14 cellular contexts compared by ENCODE assay signal in the genomic region with DNA sequence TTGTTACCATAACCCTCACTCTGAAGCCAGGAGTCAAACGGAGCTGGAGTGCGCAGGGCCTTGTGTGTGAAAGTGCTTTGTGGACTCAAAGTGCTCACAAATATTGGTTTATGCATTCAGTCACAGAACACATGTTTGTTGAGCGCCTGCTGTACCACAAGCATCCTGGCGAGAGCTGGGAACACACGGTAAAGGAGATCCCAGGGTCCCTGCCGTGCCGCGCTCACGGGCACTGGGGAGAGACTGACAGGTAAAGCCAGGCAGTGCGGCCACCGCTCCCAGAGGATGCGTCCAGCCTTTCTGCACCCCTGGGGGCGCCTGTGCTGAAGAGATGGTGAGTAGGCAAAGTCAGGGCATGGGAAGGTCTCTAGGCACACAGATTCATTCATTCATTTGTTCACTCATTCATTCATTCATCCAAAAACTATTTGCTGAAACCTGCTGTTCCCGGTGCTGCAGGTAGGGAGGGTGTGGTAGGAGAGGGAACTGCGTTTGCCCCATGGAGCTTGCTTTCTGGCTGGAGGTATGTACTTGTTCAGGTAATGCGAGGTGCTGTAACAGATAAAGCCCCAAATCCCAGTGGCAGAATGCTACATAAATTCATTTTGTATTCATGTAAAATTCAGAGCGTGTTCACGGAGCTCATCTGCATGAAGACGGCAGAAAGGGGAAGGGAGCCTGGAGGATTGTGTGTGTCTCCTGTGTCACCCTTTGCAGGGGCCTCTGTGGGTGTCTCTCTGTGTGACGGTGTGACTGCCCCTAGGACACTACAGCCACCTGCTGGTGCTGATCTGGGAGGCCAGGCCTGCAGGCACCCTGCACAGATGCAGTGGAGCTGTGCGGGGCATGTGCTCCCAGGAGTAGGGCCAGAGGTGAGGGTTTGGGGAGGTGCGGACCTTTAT.
A peak's percentile ranks its signal among the peaks of the same experiment; 100 is the strongest.
DNase-seq lines count a peak whose midpoint lies in the region; FAIRE-seq and TF ChIP-seq lines count a peak whose summit lies in the region.
"Had no signal": no experiment of that assay in that cellular context is flagged by ENCODE, and none has a peak within 500 bp of the region (broad histone marks: within the 10 kb centered on the region; RNA-seq: fewer than 3 reads in every experiment).

No MANE protein-coding gene starts in this region.

- H4K20me1 ChIP-seq in GM23248 (ENCODE audit: insufficient read depth) = no peaks in the 10 kb centered on the region

- intact Hi-C loops in prostate gland (cut with DNase I) = no loop called here

- no peaks in the 10 kb centered on the region for H3K9me2 ChIP-seq in GM23248 (ENCODE audit: insufficient read depth)

- H3K4me1 ChIP-seq in small intestine (ENCODE audit: control insufficient read depth in 2 of 2, insufficient read depth in 1 of 2, low read depth in 1 of 2, low read length in 1 of 2) = peaks cover 0 to 6% of the 10 kb centered on the region in 2 donors
- no peaks in the 10 kb centered on the region for H3K4me1 ChIP-seq in prostate gland (replicated peaks)
- H3K4me1 ChIP-seq in GM23248 (ENCODE audit: insufficient read depth) = no peaks in the 10 kb centered on the region

- peak; percentile 24 for DNase-seq in activated CD8-positive, alpha-beta memory T cell treated with anti-CD3 and anti-CD28 coated beads for 24 hours
- DNase-seq in activated CD8-positive, alpha-beta memory T cell treated with anti-CD3 and anti-CD28 coated beads, Interleukin-2, amount 50 U/mL, for 4 hours = no peak
- DNase-seq in LNCaP clone FGC (ENCODE audit: low read depth) (no peak), small intestine (peak; percentile 29), prostate gland (ENCODE audit: low spot score) (no peak), GM23248 (no peak), SW 1271 (lab: John Stamatoyannopoulos, UW) (no peak)
- DNase-seq: central memory CD4-positive, alpha-beta T cell; NCI-H146 had no signal

- no peaks in the 10 kb centered on the region for H3K79me2 ChIP-seq in GM23248 (ENCODE audit: insufficient read depth)

- in situ Hi-C loops in GM23248 (cut with MboI) = no loop called here

- H3F3A ChIP-seq in GM23248 (ENCODE audit: insufficient read depth) = no peaks in the 10 kb centered on the region

- TF ChIP-seq CTCF in LNCaP clone FGC (IDR thresholded peaks at IDR 0.05; ENCODE audit: control insufficient read depth, extremely low read depth, insufficient read depth) = peak; percentile 61
- peak in 1 of 2 experiments; percentile 17 for TF ChIP-seq CTCF in brain (conservative IDR thresholded peaks at IDR 0.05)
- peak in 2 of 4 experiments; percentile 21 to 24 for TF ChIP-seq CTCF in prostate gland (IDR thresholded peaks at IDR 0.05)

- no peak overlapping the region for H3K4me3 ChIP-seq in LNCaP clone FGC (ENCODE audit: low read depth, low read length)
- no peak overlapping the region for H3K4me3 ChIP-seq in small intestine (ENCODE audit: low read depth in 1 of 2, low read length in 2 of 2)
- no peak overlapping the region for H3K4me3 ChIP-seq in prostate gland
- H3K4me3 ChIP-seq in GM23248 = no peak overlapping the region

- H3K27ac ChIP-seq in small intestine (ENCODE audit: low read depth in 1 of 2, low read length in 1 of 2) = no peak overlapping the region
- no peak overlapping the region for H3K27ac ChIP-seq in prostate gland
- no peak overlapping the region for H3K27ac ChIP-seq in GM23248

- H2AFZ ChIP-seq in GM23248 = no peak overlapping the region

- H3K4me3 Mint-ChIP-seq in brain = no peak overlapping the region
- H3K4me3 Mint-ChIP-seq: nephron; stimulated activated naive CD8-positive, alpha-beta T cell treated with anti-CD3 and anti-CD28 coated beads, Interleukin-15, Interleukin-2, amounts not matched to agents 100 ng/mL and 50 ng/mL, for 24 hours had no signal

- no peak overlapping the region for H3K4me2 ChIP-seq in GM23248 (ENCODE audit: unreplicated experiment)

- H3K27ac Mint-ChIP-seq in brain = peak overlapping the region in 3 of 5 experiments; percentile 14 to 65 (median 29)
- H3K27ac Mint-ChIP-seq: stimulated activated naive CD8-positive, alpha-beta T cell treated with anti-CD3 and anti-CD28 coated beads, Interleukin-15, Interleukin-2, amounts not matched to agents 100 ng/mL and 50 ng/mL, for 24 hours had no signal

- no peak for FAIRE-seq in small intestine (lab: Jason Lieb, UNC)
- FAIRE-seq: keratinocyte, RCC 7860 had no signal

- no peaks in the 10 kb centered on the region for H3K36me3 Mint-ChIP-seq in brain

- peaks cover 70% of the 10 kb centered on the region for H3K4me1 Mint-ChIP-seq in brain
- H3K4me1 Mint-ChIP-seq: nephron had no signal

- TF ChIP-seq POLR2A in prostate gland (IDR thresholded peaks at IDR 0.05) = no peak

- H3K9me3 Mint-ChIP-seq in brain = peaks cover 0 to 3% (median 0%) of the 10 kb centered on the region in 5 experiments
- H3K9me3 Mint-ChIP-seq: nephron; stimulated activated naive CD8-positive, alpha-beta T cell treated with anti-CD3 and anti-CD28 coated beads, Interleukin-15, Interleukin-2, amounts not matched to agents 100 ng/mL and 50 ng/mL, for 24 hours had no signal

- H3K27me3 ChIP-seq in small intestine (ENCODE audit: control insufficient read depth in 2 of 2, insufficient read depth in 2 of 2, low read length in 2 of 2) = no peaks in the 10 kb centered on the region
- no peaks in the 10 kb centered on the region for H3K27me3 ChIP-seq in prostate gland (replicated peaks; ENCODE audit: insufficient read depth)
- H3K27me3 ChIP-seq in GM23248 (replicated peaks; ENCODE audit: insufficient read depth) = no peaks in the 10 kb centered on the region

- peaks cover 8% of the 10 kb centered on the region for H3K27me3 Mint-ChIP-seq in brain

- H3K9me3 ChIP-seq in small intestine (ENCODE audit: control insufficient read depth, low read depth) (no peaks in the 10 kb centered on the region), prostate gland (no peaks in the 10 kb centered on the region), GM23248 (ENCODE audit: low read depth) (no peaks in the 10 kb centered on the region)

- 69 to 76% (median 73%) methylated on average over 22 of the region's 22 CpGs for WGBS in small intestine, 3 donors
- WGBS in prostate gland = 70% methylated on average over 22 of the region's 22 CpGs
- 49 to 51% methylated on average over 22 of the region's 22 CpGs for WGBS in GM23248 (ENCODE audit: low coverage in 1 of 2, low lambda C conversion rate in 2 of 2, missing lambda C conversion rate in 2 of 2), 2 experiments

- no peaks in the 10 kb centered on the region for H3K36me3 ChIP-seq in small intestine (ENCODE audit: control insufficient read depth in 2 of 2, insufficient read depth in 2 of 2, low read length in 2 of 2)
- no peaks in the 10 kb centered on the region for H3K36me3 ChIP-seq in prostate gland
- no peaks in the 10 kb centered on the region for H3K36me3 ChIP-seq in GM23248 (ENCODE audit: low read depth)

- no peak overlapping the region for H3K9ac ChIP-seq in GM23248

Comparison
In these comparisons a context has a peak if more than half of its experiments do, and no peak if none do; other contexts are left out.
1. DNase-seq: peak in activated CD8-positive, alpha-beta memory T cell treated with anti-CD3 and anti-CD28 coated beads for 24 hours (single experiment) and small intestine (single experiment); none in activated CD8-positive, alpha-beta memory T cell treated with anti-CD3 and anti-CD28 coated beads, Interleukin-2, amount 50 U/mL, for 4 hours (single experiment), LNCaP clone FGC (single experiment), prostate gland (single experiment), GM23248 (single experiment) and SW 1271 (0 of 2).